1 cellular context compared by ENCODE assay signal in the genomic region with DNA sequence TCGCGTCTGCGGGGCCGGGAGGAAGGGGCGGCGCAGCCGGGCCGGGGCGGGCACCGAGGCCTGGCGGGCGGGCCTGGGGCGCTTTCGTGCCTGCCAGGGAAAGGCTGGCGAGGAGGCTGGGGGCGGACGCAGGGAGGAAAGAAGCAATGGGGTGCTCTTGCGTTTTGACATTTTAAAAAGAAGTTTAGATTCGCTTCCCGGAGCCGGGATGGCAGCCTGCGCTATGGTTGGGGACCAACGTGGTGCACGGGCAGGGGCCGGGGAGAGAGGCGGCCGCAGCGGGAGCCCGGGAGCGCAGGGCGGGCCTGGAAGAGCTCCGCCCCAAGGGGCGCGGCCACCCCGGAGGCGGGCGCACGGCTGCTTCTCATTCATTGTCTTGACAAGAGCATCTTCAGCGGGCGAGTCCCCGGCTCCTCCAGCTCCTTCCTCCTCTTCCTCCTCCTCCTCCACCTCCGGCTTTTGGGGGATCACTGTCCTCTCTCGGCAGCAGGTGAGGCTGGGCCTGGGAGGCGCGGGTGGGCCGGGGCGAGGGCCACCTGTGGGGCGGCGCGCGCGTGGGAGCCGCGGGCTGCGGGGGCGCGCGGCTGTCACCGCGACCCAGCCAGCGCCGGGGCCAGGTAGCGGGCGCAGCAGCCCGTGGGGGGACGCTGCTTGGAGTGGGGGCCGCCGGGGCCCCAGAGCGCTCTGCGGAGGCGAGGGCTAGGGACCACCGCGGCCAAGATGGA.
A peak's percentile ranks its signal among the peaks of the same experiment; 100 is the strongest.
TF ChIP-seq lines count a peak whose summit lies in the region.

A gene (plus strand): TSS at position 367 of the 725 bp plus-strand sequence. CDS start 1,608 bp downstream, outside the sequence.

TF ChIP-seq in HepG2, 621 proteins besides CTCF, POLR2A, EP300 and RAD21 (continued from another document and continues in another):
- TF ChIP-seq, protein P1, sequence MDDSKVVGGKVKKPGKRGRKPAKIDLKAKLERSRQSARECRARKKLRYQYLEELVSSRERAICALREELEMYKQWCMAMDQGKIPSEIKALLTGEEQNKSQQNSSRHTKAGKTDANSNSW (CRISPR knock-in tag; IDR thresholded peaks at IDR 0.05; ENCODE audit: borderline replicate concordance) = peak; percentile 22; the same call in 1 of the 2 replicates
- TF ChIP-seq KLF6 (CRISPR knock-in tag; IDR thresholded peaks at IDR 0.05) = no peak
- TF ChIP-seq ZNF20 (CRISPR knock-in tag; IDR thresholded peaks at IDR 0.05) = no peak
- no peak for TF ChIP-seq IKZF1 (IDR thresholded peaks at IDR 0.05)
- TF ChIP-seq TARDBP (CRISPR knock-in tag; IDR thresholded peaks at IDR 0.05) = no peak
- TF ChIP-seq AKAP8 (CRISPR knock-in tag; IDR thresholded peaks at IDR 0.05) = no peak
- peak; percentile 27; the same call in 1 of the 2 replicates for TF ChIP-seq ZNF232 (CRISPR knock-in tag; IDR thresholded peaks at IDR 0.05; ENCODE audit: borderline replicate concordance)
- TF ChIP-seq HES4 (CRISPR knock-in tag; IDR thresholded peaks at IDR 0.05; ENCODE audit: borderline replicate concordance) = peak; percentile 30; the same call in 1 of the 2 replicates
- peak; percentile 29; the same call in 1 of the 2 replicates for TF ChIP-seq MED1 (CRISPR knock-in tag; IDR thresholded peaks at IDR 0.05)
- 0 out of 2 replicates have a peak, but pooled peaks have one; percentile 53 for TF ChIP-seq ZNF747 (CRISPR knock-in tag; IDR thresholded peaks at IDR 0.05; ENCODE audit: borderline replicate concordance)
- peak; percentile 77; the same call in 1 of the 2 replicates for TF ChIP-seq ZMAT3 (CRISPR knock-in tag; conservative IDR thresholded peaks at IDR 0.05)
- TF ChIP-seq, protein P2, sequence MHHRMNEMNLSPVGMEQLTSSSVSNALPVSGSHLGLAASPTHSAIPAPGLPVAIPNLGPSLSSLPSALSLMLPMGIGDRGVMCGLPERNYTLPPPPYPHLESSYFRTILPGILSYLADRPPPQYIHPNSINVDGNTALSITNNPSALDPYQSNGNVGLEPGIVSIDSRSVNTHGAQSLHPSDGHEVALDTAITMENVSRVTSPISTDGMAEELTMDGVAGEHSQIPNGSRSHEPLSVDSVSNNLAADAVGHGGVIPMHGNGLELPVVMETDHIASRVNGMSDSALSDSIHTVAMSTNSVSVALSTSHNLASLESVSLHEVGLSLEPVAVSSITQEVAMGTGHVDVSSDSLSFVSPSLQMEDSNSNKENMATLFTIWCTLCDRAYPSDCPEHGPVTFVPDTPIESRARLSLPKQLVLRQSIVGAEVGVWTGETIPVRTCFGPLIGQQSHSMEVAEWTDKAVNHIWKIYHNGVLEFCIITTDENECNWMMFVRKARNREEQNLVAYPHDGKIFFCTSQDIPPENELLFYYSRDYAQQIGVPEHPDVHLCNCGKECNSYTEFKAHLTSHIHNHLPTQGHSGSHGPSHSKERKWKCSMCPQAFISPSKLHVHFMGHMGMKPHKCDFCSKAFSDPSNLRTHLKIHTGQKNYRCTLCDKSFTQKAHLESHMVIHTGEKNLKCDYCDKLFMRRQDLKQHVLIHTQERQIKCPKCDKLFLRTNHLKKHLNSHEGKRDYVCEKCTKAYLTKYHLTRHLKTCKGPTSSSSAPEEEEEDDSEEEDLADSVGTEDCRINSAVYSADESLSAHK (CRISPR knock-in tag; IDR thresholded peaks at IDR 0.05; ENCODE audit: borderline replicate concordance) = no peak
- TF ChIP-seq MAZ (IDR thresholded peaks at IDR 0.05; ENCODE audit: borderline replicate concordance, low read depth, low read length) = no peak
- peak; percentile 60 for TF ChIP-seq MAZ (CRISPR knock-in tag; IDR thresholded peaks at IDR 0.05; ENCODE audit: low read depth)
- TF ChIP-seq PPARG (CRISPR knock-in tag; conservative IDR thresholded peaks at IDR 0.05) = 0 out of 2 replicates have a peak, but pooled peaks have one; percentile 21
- peak; percentile 41; the same call in 1 of the 2 replicates for TF ChIP-seq ZBTB7B (CRISPR knock-in tag; IDR thresholded peaks at IDR 0.05)
- no peak for TF ChIP-seq KAT2B (IDR thresholded peaks at IDR 0.05; ENCODE audit: borderline replicate concordance, low read depth, low read length)
- TF ChIP-seq, protein P3, sequence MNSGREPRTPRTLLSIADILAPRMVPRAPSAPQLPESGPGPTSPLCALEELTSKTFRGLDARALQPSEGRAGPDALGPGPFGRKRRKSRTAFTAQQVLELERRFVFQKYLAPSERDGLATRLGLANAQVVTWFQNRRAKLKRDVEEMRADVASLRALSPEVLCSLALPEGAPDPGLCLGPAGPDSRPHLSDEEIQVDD (CRISPR knock-in tag; IDR thresholded peaks at IDR 0.05; ENCODE audit: borderline replicate concordance) = no peak
- TF ChIP-seq HCFC1 (IDR thresholded peaks at IDR 0.05; ENCODE audit: low read depth, low read length) = no peak
- TF ChIP-seq, protein P4, sequence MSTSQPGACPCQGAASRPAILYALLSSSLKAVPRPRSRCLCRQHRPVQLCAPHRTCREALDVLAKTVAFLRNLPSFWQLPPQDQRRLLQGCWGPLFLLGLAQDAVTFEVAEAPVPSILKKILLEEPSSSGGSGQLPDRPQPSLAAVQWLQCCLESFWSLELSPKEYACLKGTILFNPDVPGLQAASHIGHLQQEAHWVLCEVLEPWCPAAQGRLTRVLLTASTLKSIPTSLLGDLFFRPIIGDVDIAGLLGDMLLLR (CRISPR knock-in tag; IDR thresholded peaks at IDR 0.05) = peak; percentile 45; the same call in 1 of the 2 replicates
- peak; percentile 54 for TF ChIP-seq PHF20 (CRISPR knock-in tag; IDR thresholded peaks at IDR 0.05)
- no peak for TF ChIP-seq ZNF7 (CRISPR knock-in tag; IDR thresholded peaks at IDR 0.05)
- TF ChIP-seq, protein P5, sequence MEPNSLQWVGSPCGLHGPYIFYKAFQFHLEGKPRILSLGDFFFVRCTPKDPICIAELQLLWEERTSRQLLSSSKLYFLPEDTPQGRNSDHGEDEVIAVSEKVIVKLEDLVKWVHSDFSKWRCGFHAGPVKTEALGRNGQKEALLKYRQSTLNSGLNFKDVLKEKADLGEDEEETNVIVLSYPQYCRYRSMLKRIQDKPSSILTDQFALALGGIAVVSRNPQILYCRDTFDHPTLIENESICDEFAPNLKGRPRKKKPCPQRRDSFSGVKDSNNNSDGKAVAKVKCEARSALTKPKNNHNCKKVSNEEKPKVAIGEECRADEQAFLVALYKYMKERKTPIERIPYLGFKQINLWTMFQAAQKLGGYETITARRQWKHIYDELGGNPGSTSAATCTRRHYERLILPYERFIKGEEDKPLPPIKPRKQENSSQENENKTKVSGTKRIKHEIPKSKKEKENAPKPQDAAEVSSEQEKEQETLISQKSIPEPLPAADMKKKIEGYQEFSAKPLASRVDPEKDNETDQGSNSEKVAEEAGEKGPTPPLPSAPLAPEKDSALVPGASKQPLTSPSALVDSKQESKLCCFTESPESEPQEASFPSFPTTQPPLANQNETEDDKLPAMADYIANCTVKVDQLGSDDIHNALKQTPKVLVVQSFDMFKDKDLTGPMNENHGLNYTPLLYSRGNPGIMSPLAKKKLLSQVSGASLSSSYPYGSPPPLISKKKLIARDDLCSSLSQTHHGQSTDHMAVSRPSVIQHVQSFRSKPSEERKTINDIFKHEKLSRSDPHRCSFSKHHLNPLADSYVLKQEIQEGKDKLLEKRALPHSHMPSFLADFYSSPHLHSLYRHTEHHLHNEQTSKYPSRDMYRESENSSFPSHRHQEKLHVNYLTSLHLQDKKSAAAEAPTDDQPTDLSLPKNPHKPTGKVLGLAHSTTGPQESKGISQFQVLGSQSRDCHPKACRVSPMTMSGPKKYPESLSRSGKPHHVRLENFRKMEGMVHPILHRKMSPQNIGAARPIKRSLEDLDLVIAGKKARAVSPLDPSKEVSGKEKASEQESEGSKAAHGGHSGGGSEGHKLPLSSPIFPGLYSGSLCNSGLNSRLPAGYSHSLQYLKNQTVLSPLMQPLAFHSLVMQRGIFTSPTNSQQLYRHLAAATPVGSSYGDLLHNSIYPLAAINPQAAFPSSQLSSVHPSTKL (CRISPR knock-in tag; IDR thresholded peaks at IDR 0.05) = no peak
- TF ChIP-seq ZNF841 (CRISPR knock-in tag; IDR thresholded peaks at IDR 0.05; ENCODE audit: borderline replicate concordance) = no peak
- TF ChIP-seq HNRNPL (IDR thresholded peaks at IDR 0.05; ENCODE audit: low read depth, low read length) = peak; percentile 16; the same call in 1 of the 2 replicates
- TF ChIP-seq POLR2AphosphoS5 (IDR thresholded peaks at IDR 0.05; ENCODE audit: low read depth, low read length) = peak; percentile 77
- TF ChIP-seq ZNF484 (CRISPR knock-in tag; IDR thresholded peaks at IDR 0.05; ENCODE audit: borderline replicate concordance, low read depth) = no peak
- TF ChIP-seq SAP130 (CRISPR knock-in tag; IDR thresholded peaks at IDR 0.05; ENCODE audit: low read depth) = peak; percentile 62; the same call in 1 of the 2 replicates
- TF ChIP-seq, protein P6, sequence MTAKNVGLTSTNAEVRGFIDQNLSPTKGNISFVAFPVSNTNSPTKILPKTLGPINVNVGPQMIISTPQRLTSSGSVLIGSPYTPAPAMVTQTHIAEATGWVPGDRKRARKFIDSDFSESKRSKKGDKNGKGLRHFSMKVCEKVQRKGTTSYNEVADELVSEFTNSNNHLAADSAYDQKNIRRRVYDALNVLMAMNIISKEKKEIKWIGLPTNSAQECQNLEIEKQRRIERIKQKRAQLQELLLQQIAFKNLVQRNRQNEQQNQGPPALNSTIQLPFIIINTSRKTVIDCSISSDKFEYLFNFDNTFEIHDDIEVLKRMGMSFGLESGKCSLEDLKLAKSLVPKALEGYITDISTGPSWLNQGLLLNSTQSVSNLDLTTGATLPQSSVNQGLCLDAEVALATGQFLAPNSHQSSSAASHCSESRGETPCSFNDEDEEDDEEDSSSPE (CRISPR knock-in tag; IDR thresholded peaks at IDR 0.05) = peak; percentile 53; the same call in 1 of the 2 replicates
- no peak for TF ChIP-seq SMARCE1 (IDR thresholded peaks at IDR 0.05; ENCODE audit: borderline replicate concordance)
- peak; percentile 62; the same call in 1 of the 2 replicates for TF ChIP-seq ZSCAN25 (CRISPR knock-in tag; IDR thresholded peaks at IDR 0.05)
- TF ChIP-seq, protein P7, sequence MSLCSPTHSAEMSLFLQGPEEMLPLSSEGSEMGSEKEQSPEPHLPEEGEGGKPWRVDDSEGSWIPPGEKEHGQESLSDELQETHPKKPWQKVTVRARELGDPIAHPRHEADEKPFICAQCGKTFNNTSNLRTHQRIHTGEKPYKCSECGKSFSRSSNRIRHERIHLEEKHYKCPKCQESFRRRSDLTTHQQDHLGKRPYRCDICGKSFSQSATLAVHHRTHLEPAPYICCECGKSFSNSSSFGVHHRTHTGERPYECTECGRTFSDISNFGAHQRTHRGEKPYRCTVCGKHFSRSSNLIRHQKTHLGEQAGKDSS (CRISPR knock-in tag; IDR thresholded peaks at IDR 0.05; ENCODE audit: borderline replicate concordance, low read depth) = peak; percentile 45; the same call in 1 of the 2 replicates
- TF ChIP-seq KMT2B (CRISPR knock-in tag; IDR thresholded peaks at IDR 0.05) = 0 out of 2 replicates have a peak, but pooled peaks have one; percentile 16
- TF ChIP-seq, protein P8, sequence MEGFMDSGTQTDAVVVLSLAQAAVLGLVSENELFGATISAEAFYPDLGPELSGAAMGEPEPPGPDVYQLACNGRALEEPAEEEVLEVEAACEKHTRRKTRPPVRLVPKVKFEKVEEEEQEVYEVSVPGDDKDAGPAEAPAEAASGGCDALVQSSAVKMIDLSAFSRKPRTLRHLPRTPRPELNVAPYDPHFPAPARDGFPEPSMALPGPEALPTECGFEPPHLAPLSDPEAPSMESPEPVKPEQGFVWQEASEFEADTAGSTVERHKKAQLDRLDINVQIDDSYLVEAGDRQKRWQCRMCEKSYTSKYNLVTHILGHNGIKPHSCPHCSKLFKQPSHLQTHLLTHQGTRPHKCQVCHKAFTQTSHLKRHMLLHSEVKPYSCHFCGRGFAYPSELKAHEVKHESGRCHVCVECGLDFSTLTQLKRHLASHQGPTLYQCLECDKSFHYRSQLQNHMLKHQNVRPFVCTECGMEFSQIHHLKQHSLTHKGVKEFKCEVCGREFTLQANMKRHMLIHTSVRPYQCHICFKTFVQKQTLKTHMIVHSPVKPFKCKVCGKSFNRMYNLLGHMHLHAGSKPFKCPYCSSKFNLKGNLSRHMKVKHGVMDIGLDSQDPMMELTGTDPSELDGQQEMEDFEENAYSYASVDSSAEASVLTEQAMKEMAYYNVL (CRISPR knock-in tag; IDR thresholded peaks at IDR 0.05; ENCODE audit: borderline replicate concordance) = 0 out of 2 replicates have a peak, but pooled peaks have one; percentile 55
- TF ChIP-seq RARA (CRISPR knock-in tag; IDR thresholded peaks at IDR 0.05) = peak; percentile 29; the same call in 1 of the 2 replicates
- TF ChIP-seq ZNF761 (CRISPR knock-in tag; conservative IDR thresholded peaks at IDR 0.05) = 0 out of 2 replicates have a peak, but pooled peaks have one; percentile 32
- TF ChIP-seq, protein P9, sequence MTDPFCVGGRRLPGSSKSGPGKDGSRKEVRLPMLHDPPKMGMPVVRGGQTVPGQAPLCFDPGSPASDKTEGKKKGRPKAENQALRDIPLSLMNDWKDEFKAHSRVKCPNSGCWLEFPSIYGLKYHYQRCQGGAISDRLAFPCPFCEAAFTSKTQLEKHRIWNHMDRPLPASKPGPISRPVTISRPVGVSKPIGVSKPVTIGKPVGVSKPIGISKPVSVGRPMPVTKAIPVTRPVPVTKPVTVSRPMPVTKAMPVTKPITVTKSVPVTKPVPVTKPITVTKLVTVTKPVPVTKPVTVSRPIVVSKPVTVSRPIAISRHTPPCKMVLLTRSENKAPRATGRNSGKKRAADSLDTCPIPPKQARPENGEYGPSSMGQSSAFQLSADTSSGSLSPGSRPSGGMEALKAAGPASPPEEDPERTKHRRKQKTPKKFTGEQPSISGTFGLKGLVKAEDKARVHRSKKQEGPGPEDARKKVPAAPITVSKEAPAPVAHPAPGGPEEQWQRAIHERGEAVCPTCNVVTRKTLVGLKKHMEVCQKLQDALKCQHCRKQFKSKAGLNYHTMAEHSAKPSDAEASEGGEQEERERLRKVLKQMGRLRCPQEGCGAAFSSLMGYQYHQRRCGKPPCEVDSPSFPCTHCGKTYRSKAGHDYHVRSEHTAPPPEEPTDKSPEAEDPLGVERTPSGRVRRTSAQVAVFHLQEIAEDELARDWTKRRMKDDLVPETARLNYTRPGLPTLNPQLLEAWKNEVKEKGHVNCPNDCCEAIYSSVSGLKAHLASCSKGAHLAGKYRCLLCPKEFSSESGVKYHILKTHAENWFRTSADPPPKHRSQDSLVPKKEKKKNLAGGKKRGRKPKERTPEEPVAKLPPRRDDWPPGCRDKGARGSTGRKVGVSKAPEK (CRISPR knock-in tag; IDR thresholded peaks at IDR 0.05; ENCODE audit: borderline replicate concordance) = no peak
- 0 out of 2 replicates have a peak, but pooled peaks have one; percentile 18 for TF ChIP-seq MIER3 (CRISPR knock-in tag; IDR thresholded peaks at IDR 0.05; ENCODE audit: borderline replicate concordance)
- TF ChIP-seq SALL2 (CRISPR knock-in tag; IDR thresholded peaks at IDR 0.05) = peak; percentile 66; the same call in 1 of the 2 replicates
- TF ChIP-seq SPEN (CRISPR knock-in tag; IDR thresholded peaks at IDR 0.05; ENCODE audit: low read depth) = peak; percentile 29; the same call in 1 of the 2 replicates
- no peak for TF ChIP-seq U2AF2 (IDR thresholded peaks at IDR 0.05; ENCODE audit: low read depth, low read length)
- no peak for TF ChIP-seq HDAC2 (CRISPR knock-in tag; IDR thresholded peaks at IDR 0.05)
- no peak for TF ChIP-seq SP1 (IDR thresholded peaks at IDR 0.05)
- TF ChIP-seq SP1 (CRISPR knock-in tag; IDR thresholded peaks at IDR 0.05) = peak; percentile 65
